Comparison of ENCODE assay signal across 21 cellular contexts in the genomic region with DNA sequence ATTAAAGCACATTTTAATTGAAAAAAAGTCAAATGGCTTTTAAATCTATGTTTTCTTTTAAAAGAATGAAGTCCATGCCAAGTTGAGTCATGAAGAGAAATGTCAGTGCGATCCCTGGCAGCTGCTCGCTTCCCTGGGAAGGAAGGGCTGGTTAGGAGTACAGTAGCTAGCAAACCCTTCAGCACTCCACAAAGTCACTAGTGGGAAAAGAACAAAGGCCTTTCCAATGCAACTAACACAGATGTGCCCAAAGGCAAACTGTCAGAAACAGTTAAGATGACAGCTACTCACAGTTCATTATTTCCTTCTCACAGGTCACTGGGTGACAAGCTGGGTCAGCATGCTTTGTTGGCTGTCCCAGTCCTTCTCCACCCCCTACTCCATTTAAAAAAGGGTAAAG.
DNase-seq lines count a peak whose midpoint lies in the region; ATAC-seq and TF ChIP-seq lines count a peak whose summit lies in the region.
"Had no signal": no experiment of that assay in that cellular context is flagged by ENCODE, and none has a peak within 500 bp of the region (broad histone marks: within the 10 kb centered on the region; RNA-seq: fewer than 3 reads in every experiment).

No MANE protein-coding gene starts in this region.

- H3K4me3 Mint-ChIP-seq in activated CD4-positive, alpha-beta memory T cell treated with anti-CD3 and anti-CD28 coated beads, Interleukin-2, amount 10 ng/mL, durations not matched to agents 7 days and 5 days = no peak overlapping the region
- H3K4me3 Mint-ChIP-seq: nephron, WTC11 had no signal

- H3K4me1 Mint-ChIP-seq in activated CD4-positive, alpha-beta memory T cell treated with anti-CD3 and anti-CD28 coated beads, Interleukin-2, amount 10 ng/mL, durations not matched to agents 7 days and 5 days = no peaks in the 10 kb centered on the region
- H3K4me1 Mint-ChIP-seq: nephron had no signal

- H3K36me3 Mint-ChIP-seq in activated CD4-positive, alpha-beta memory T cell treated with anti-CD3 and anti-CD28 coated beads, Interleukin-2, amount 10 ng/mL, durations not matched to agents 7 days and 5 days (ENCODE audit: low read depth) = no peaks in the 10 kb centered on the region
- H3K36me3 Mint-ChIP-seq: WTC11 had no signal

- no peak overlapping the region for H3K27ac Mint-ChIP-seq in activated CD4-positive, alpha-beta memory T cell treated with anti-CD3 and anti-CD28 coated beads, Interleukin-2, amount 10 ng/mL, durations not matched to agents 7 days and 5 days
- H3K27ac Mint-ChIP-seq: nephron, WTC11 had no signal

- ATAC-seq in HG03196 (IDR thresholded peaks at IDR 0.05; ENCODE audit: unreplicated experiment) (no peak), HG03378 (IDR thresholded peaks at IDR 0.05; ENCODE audit: unreplicated experiment) (no peak)
- ATAC-seq: WTC11 had no signal

- DNase-seq in NCI-H1417 (lab: John Stamatoyannopoulos, UW) (peak in 2 of 3 experiments; percentile 9 to 68), NCI-H1417 treated with DMSO at 0.1 percent for 48 hours (lab: John Stamatoyannopoulos, UW) (no peak), NCI-H446 treated with DMSO at 0.1 percent for 48 hours (lab: John Stamatoyannopoulos, UW) (peak; percentile 81), fibroblast of mammary gland (ENCODE audit: low read depth) (peak; percentile 4), non-pigmented ciliary epithelial cell (ENCODE audit: low read depth) (peak; percentile 37)
- DNase-seq in activated CD4-positive, alpha-beta memory T cell treated with anti-CD3 and anti-CD28 coated beads, Interleukin-2, amount 10 ng/mL, durations not matched to agents 7 days and 5 days = no peak
- DNase-seq: 8988T; activated CD4-positive, alpha-beta T cell treated with anti-CD3 and anti-CD28 coated beads, Interleukin-2, amount 50 U/mL, for 4 hours; activated gamma-delta T cell treated with Interleukin-2 at 50 U/mL for 16 hours; caudate nucleus; dorsolateral prefrontal cortex; EL; midbrain; NCI-H1694 treated with DMSO at 0.1 percent for 48 hours; NCI-H226; spleen had no signal

- no peak for TF ChIP-seq CTCF in fibroblast of mammary gland (conservative IDR thresholded peaks at IDR 0.05; ENCODE audit: control insufficient read depth, insufficient read depth, low read depth, low read length)

- H3K4me3 ChIP-seq in fibroblast of mammary gland (ENCODE audit: control insufficient read depth, low read depth, low read length) = no peak overlapping the region
- H3K4me3 ChIP-seq: dorsolateral prefrontal cortex, prostate gland, spleen had no signal

- CTCF ChIA-PET in activated CD4-positive, alpha-beta memory T cell treated with anti-CD3 and anti-CD28 coated beads, Interleukin-2, amount 10 ng/mL, durations not matched to agents 7 days and 5 days (lab: Charles Lee) = no interaction called here

- no peaks in the 10 kb centered on the region for H3K9me3 Mint-ChIP-seq in activated CD4-positive, alpha-beta memory T cell treated with anti-CD3 and anti-CD28 coated beads, Interleukin-2, amount 10 ng/mL, durations not matched to agents 7 days and 5 days
- H3K9me3 Mint-ChIP-seq: nephron, WTC11 had no signal

- no peaks in the 10 kb centered on the region for H3K27me3 Mint-ChIP-seq in activated CD4-positive, alpha-beta memory T cell treated with anti-CD3 and anti-CD28 coated beads, Interleukin-2, amount 10 ng/mL, durations not matched to agents 7 days and 5 days

- POLR2A ChIA-PET in activated CD4-positive, alpha-beta memory T cell treated with anti-CD3 and anti-CD28 coated beads, Interleukin-2, amount 10 ng/mL, durations not matched to agents 7 days and 5 days (lab: Charles Lee) = no interaction called here

Comparison
In these comparisons a context has a peak if more than half of its experiments do, and no peak if none do; other contexts are left out.
1. DNase-seq: peak in NCI-H1417 (2 of 3), NCI-H446 treated with DMSO at 0.1 percent for 48 hours (single experiment), fibroblast of mammary gland (single experiment) and non-pigmented ciliary epithelial cell (single experiment); none in NCI-H1417 treated with DMSO at 0.1 percent for 48 hours (single experiment) and activated CD4-positive, alpha-beta memory T cell treated with anti-CD3 and anti-CD28 coated beads, Interleukin-2, amount 10 ng/mL, durations not matched to agents 7 days and 5 days (single experiment).